Comparison of ENCODE assay signal across 13 cellular contexts in the genomic region with DNA sequence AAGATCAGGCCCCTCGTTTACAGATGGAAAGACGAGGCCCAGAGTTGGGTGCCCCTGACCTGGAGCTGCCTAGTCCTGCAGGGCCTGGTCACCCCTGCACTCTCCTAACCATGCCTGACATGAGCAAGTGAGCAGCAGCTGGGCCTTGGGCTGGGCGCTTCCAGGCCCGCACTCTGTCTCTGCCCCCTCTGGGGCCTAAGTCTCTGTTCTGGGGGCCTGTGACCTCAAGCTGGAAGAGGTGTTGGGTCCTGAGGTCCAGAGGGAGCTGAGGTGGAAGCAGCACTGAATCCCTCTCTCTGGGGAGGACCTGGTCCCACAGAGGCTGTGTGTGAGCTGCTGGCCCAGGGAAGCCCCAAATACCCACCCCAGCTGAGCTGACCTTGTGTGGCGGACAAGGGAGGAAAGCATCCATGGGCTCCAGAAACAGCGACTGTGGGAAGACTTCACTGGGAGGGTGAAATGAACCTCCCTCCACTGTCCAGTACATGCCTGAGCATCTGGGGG.
"Had no signal": no experiment of that assay in that cellular context is flagged by ENCODE, and none has a peak within 500 bp of the region (broad histone marks: within the 10 kb centered on the region; RNA-seq: fewer than 3 reads in every experiment).

No MANE protein-coding gene starts in this region.

- DNase-seq: activated CD4-positive, alpha-beta T cell treated with anti-CD3 and anti-CD28 coated beads, Interleukin-2, amount 50 U/mL, for 1 hour; activated naive CD4-positive, alpha-beta T cell treated with anti-CD3 and anti-CD28 coated beads for 36 hours; activated naive CD8-positive, alpha-beta T cell treated with anti-CD3 and anti-CD28 coated beads, Interleukin-2, amount 50 U/mL, for 24 hours; activated T-cell treated with anti-CD3 and anti-CD28 coated beads for 4 hours; stimulated activated naive CD8-positive, alpha-beta T cell treated with anti-CD3 and anti-CD28 coated beads, Interleukin-15, amount 100 ng/mL, for 72 hours; T1000; testis had no signal

- H3K4me3 ChIP-seq: gastrocnemius medialis, psoas muscle, testis had no signal

- H3K27me3 ChIP-seq: gastrocnemius medialis, testis had no signal

- H3K36me3 ChIP-seq: gastrocnemius medialis had no signal

- H3K4me1 ChIP-seq: testis had no signal

- H3K27ac ChIP-seq: epithelial cell of prostate, psoas muscle, testis had no signal

- ATAC-seq: activated CD4-positive, CD25-positive, alpha-beta regulatory T cell treated with anti-CD3 and anti-CD28 coated beads, Interleukin-2, amount 50 U/mL, for 24 hours; activated naive CD8-positive, alpha-beta T cell treated with anti-CD3 and anti-CD28 coated beads, Interleukin-2, amount 50 U/mL, for 24 hours; gastrocnemius medialis; naive thymus-derived CD8-positive, alpha-beta T cell; psoas muscle; sciatic nerve; stimulated activated naive CD8-positive, alpha-beta T cell treated with anti-CD3 and anti-CD28 coated beads, Interleukin-15, amount 100 ng/mL, for 72 hours had no signal

- H3K9me3 ChIP-seq: gastrocnemius medialis, psoas muscle, testis had no signal
